19 cellular contexts compared by ENCODE assay signal in genomic region chr10:74263996-74264395, GRCh38.
DNase-seq lines count a peak whose midpoint lies in the region; ATAC-seq, FAIRE-seq and TF ChIP-seq lines count a peak whose summit lies in the region.
"Had no signal": no experiment of that assay in that cellular context is flagged by ENCODE, and none has a peak within 500 bp of the region (broad histone marks: within the 10 kb centered on the region; RNA-seq: fewer than 3 reads in every experiment).

No MANE protein-coding gene starts in this region.

- H4K20me1 ChIP-seq in GM12878 (ENCODE audit: control insufficient read depth, insufficient read depth) = no peaks in the 10 kb centered on the region

- H3K27me3 Mint-ChIP-seq in activated CD4-positive, alpha-beta T cell treated with anti-CD3 and anti-CD28 coated beads for 36 hours = no peaks in the 10 kb centered on the region
- no peaks in the 10 kb centered on the region for H3K27me3 Mint-ChIP-seq in stimulated activated naive CD8-positive, alpha-beta T cell treated with anti-CD3 and anti-CD28 coated beads, Interleukin-15, amount 100 ng/mL, for 72 hours
- H3K27me3 Mint-ChIP-seq: CD4-positive, alpha-beta memory T cell had no signal

- H3K4me3 Mint-ChIP-seq in activated CD4-positive, alpha-beta T cell treated with anti-CD3 and anti-CD28 coated beads for 36 hours = no peak overlapping the region
- H3K4me3 Mint-ChIP-seq in stimulated activated naive CD8-positive, alpha-beta T cell treated with anti-CD3 and anti-CD28 coated beads, Interleukin-15, amount 100 ng/mL, for 72 hours = no peak overlapping the region
- H3K4me3 Mint-ChIP-seq: CD4-positive, alpha-beta memory T cell; HFFc6 had no signal

- POLR2A ChIA-PET in activated CD4-positive, alpha-beta T cell treated with anti-CD3 and anti-CD28 coated beads for 36 hours (lab: Charles Lee) = no interaction called here
- POLR2A ChIA-PET in GM12878 (lab: Charles Lee) = no interaction called here

- H3K4me1 Mint-ChIP-seq in activated CD4-positive, alpha-beta T cell treated with anti-CD3 and anti-CD28 coated beads for 36 hours = peaks cover 17% of the 10 kb centered on the region
- peaks cover 27% of the 10 kb centered on the region for H3K4me1 Mint-ChIP-seq in stimulated activated naive CD8-positive, alpha-beta T cell treated with anti-CD3 and anti-CD28 coated beads, Interleukin-15, amount 100 ng/mL, for 72 hours

- TF ChIP-seq POLR2A in GM12878 (IDR thresholded peaks at IDR 0.05; ENCODE audit: low read depth, low read length) = no peak

- peak; percentile 7 for FAIRE-seq in GM12878 (lab: Jason Lieb, UNC)
- FAIRE-seq: A549 had no signal

- TF ChIP-seq EP300 in GM12878 (IDR thresholded peaks at IDR 0.05; ENCODE audit: borderline replicate concordance in 1 of 2, control insufficient read depth in 1 of 2, low read depth in 2 of 2, low read length in 2 of 2) = no peak

- TF ChIP-seq CTCF in GM12878 (IDR thresholded peaks at IDR 0.05 in 2 of 3, conservative IDR thresholded peaks at IDR 0.05 in 1 of 3; ENCODE audit: control insufficient read depth in 2 of 3, extremely low read depth in 1 of 3, insufficient read depth in 1 of 3, low read depth in 3 of 3, low read length in 3 of 3) = no peak

- intact Hi-C loops in activated CD4-positive, alpha-beta T cell treated with anti-CD3 and anti-CD28 coated beads for 36 hours (cut with DNase I, micrococcal nuclease) = loop anchor here (5.0 to 10.0 kb wide), 2 partner anchors 473 to 561 kb away; partner anchors contain the start of gene KAT6B (in 1 of the 2)
- intact Hi-C loops in GM12878 (cut with micrococcal nuclease; ENCODE audit: unreplicated experiment) = loop anchor here (10.0 kb wide), 1 partner anchor 631 kb away; no protein-coding TSS in a partner anchor

- H3K4me3 ChIP-seq in GM12878 = no peak overlapping the region
- H3K4me3 ChIP-seq: A549, GM23248 had no signal

- no peak overlapping the region for H3K27ac Mint-ChIP-seq in activated CD4-positive, alpha-beta T cell treated with anti-CD3 and anti-CD28 coated beads for 36 hours
- H3K27ac Mint-ChIP-seq in stimulated activated naive CD8-positive, alpha-beta T cell treated with anti-CD3 and anti-CD28 coated beads, Interleukin-15, amount 100 ng/mL, for 72 hours = no peak overlapping the region
- H3K27ac Mint-ChIP-seq: CD4-positive, alpha-beta memory T cell; HFFc6 had no signal

- no peak for TF ChIP-seq RAD21 in GM12878 (IDR thresholded peaks at IDR 0.05; ENCODE audit: insufficient read depth, low read depth, low read length)

- H3K9me3 Mint-ChIP-seq in activated CD4-positive, alpha-beta T cell treated with anti-CD3 and anti-CD28 coated beads for 36 hours (ENCODE audit: low read depth) = no peaks in the 10 kb centered on the region
- H3K9me3 Mint-ChIP-seq in stimulated activated naive CD8-positive, alpha-beta T cell treated with anti-CD3 and anti-CD28 coated beads, Interleukin-15, amount 100 ng/mL, for 72 hours = no peaks in the 10 kb centered on the region
- H3K9me3 Mint-ChIP-seq: CD4-positive, alpha-beta memory T cell; HFFc6 had no signal

- H3K36me3 ChIP-seq in GM12878 (ENCODE audit: control insufficient read depth in 2 of 2, insufficient read depth in 2 of 2, low read length in 1 of 2) = no peaks in the 10 kb centered on the region

- H3K4me1 ChIP-seq in GM12878 (ENCODE audit: control insufficient read depth, insufficient read depth, low read length) = no peaks in the 10 kb centered on the region
- H3K4me1 ChIP-seq: A549 had no signal

- peaks cover 1% of the 10 kb centered on the region for H3K79me2 ChIP-seq in GM12878 (ENCODE audit: control insufficient read depth, insufficient read depth, low read length)

- RAD21 ChIA-PET in GM12878 (lab: Charles Lee; ENCODE audit: unreplicated experiment) = interaction anchor here (1.3 kb wide), 1 partner anchor 475 kb away, joined by 4 read pairs; no protein-coding TSS in a partner anchor

- H3K9me3 ChIP-seq in GM12878 (replicated peaks; ENCODE audit: control insufficient read depth, insufficient read depth, low read length) = no peaks in the 10 kb centered on the region
- H3K9me3 ChIP-seq: A549 had no signal

- H3K4me2 ChIP-seq in GM12878 (ENCODE audit: control insufficient read depth, insufficient read depth) = no peak overlapping the region
- H3K4me2 ChIP-seq: A549 had no signal

- H3K36me3 Mint-ChIP-seq in activated CD4-positive, alpha-beta T cell treated with anti-CD3 and anti-CD28 coated beads for 36 hours (ENCODE audit: low read depth) = peaks cover 4% of the 10 kb centered on the region
- H3K36me3 Mint-ChIP-seq: CD4-positive, alpha-beta memory T cell had no signal

- in situ Hi-C loops in GM12878 (cut with MboI) = loop anchor here (10.0 to 25.0 kb wide), 2 partner anchors 473 to 971 kb away; partner anchors contain the start of gene COMTD1

- no peak overlapping the region for H3K9ac ChIP-seq in GM12878 (ENCODE audit: control insufficient read depth, insufficient read depth, low read length)
- H3K9ac ChIP-seq: GM23248 had no signal

- H3K27ac ChIP-seq in GM12878 (ENCODE audit: control insufficient read depth, insufficient read depth) = no peak overlapping the region
- H3K27ac ChIP-seq: 22Rv1, A549, C4-2B, GM23248, HL-60 had no signal

- DNase-seq in activated CD4-positive, alpha-beta T cell treated with anti-CD3 and anti-CD28 coated beads for 36 hours = peak; percentile 18
- DNase-seq in activated CD4-positive, alpha-beta T cell treated with anti-CD3 and anti-CD28 coated beads for 48 hours = no peak
- DNase-seq in stimulated activated naive CD8-positive, alpha-beta T cell treated with anti-CD3 and anti-CD28 coated beads, Interleukin-15, Interleukin-2, amounts not matched to agents 100 U/mL and 50 U/mL, for 24 hours = no peak
- DNase-seq in stimulated activated naive CD8-positive, alpha-beta T cell treated with anti-CD3 and anti-CD28 coated beads, Interleukin-15, amount 100 ng/mL, for 72 hours = no peak
- DNase-seq in GM12878 (ENCODE audit: low read depth, low spot score) (no peak), GM19240 (ENCODE audit: insufficient read length, low spot score) (no peak)
- DNase-seq: AML-193; Calu3; CD4-positive, alpha-beta memory T cell; DMS79 treated with DMSO at 0.1 percent for 48 hours; GF-D8; GM23248; HCEC 1CT; HFFc6 had no signal

- no peaks in the 10 kb centered on the region for H3K27me3 ChIP-seq in GM12878 (replicated peaks in 1 of 2; ENCODE audit: control insufficient read depth in 2 of 2, insufficient read depth in 2 of 2, low read length in 1 of 2)

- CTCF ChIA-PET in activated CD4-positive, alpha-beta T cell treated with anti-CD3 and anti-CD28 coated beads for 36 hours (lab: Charles Lee) = no interaction called here
- CTCF ChIA-PET in GM12878 (lab: Yijun Ruan, JAX) = interaction anchor here (1.0 to 1.2 kb wide), 2 partner anchors 20 to 834 kb away, joined by 3 to 5 read pairs; no protein-coding TSS in a partner anchor

- SMC1A ChIA-PET in GM12878 (lab: Charles Lee; ENCODE audit: uncharacterized antibody, unreplicated experiment) = interaction anchor here (2.3 to 4.6 kb wide), 2 partner anchors 20 to 757 kb away, joined by 6 to 24 read pairs; no protein-coding TSS in a partner anchor

- no TSS peak for BruUV-seq in GM12878 (replicated peaks; lab: Mats Ljungman, UMichigan)

- no peak for ATAC-seq in activated CD4-positive, alpha-beta T cell treated with anti-CD3 and anti-CD28 coated beads for 36 hours
- ATAC-seq in stimulated activated naive CD8-positive, alpha-beta T cell treated with anti-CD3 and anti-CD28 coated beads, Interleukin-15, Interleukin-2, amounts not matched to agents 100 U/mL and 50 U/mL, for 24 hours = peak; percentile 60
- no peak for ATAC-seq in stimulated activated naive CD8-positive, alpha-beta T cell treated with anti-CD3 and anti-CD28 coated beads, Interleukin-15, amount 100 ng/mL, for 72 hours
- ATAC-seq in GM12878 = no peak
- no peak for ATAC-seq in GM21515 (IDR thresholded peaks at IDR 0.05; ENCODE audit: unreplicated experiment)
- ATAC-seq: A549 had no signal

- H2AFZ ChIP-seq in GM12878 (ENCODE audit: control insufficient read depth, low read depth, low read length) = no peak overlapping the region
- H2AFZ ChIP-seq: GM23248 had no signal

TF ChIP-seq in GM12878, 131 proteins besides CTCF, POLR2A, EP300 and RAD21 (continues in another document):
- TF ChIP-seq, protein P1, sequence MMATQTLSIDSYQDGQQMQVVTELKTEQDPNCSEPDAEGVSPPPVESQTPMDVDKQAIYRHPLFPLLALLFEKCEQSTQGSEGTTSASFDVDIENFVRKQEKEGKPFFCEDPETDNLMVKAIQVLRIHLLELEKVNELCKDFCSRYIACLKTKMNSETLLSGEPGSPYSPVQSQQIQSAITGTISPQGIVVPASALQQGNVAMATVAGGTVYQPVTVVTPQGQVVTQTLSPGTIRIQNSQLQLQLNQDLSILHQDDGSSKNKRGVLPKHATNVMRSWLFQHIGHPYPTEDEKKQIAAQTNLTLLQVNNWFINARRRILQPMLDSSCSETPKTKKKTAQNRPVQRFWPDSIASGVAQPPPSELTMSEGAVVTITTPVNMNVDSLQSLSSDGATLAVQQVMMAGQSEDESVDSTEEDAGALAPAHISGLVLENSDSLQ (IDR thresholded peaks at IDR 0.05) = no peak
- TF ChIP-seq, protein P2, sequence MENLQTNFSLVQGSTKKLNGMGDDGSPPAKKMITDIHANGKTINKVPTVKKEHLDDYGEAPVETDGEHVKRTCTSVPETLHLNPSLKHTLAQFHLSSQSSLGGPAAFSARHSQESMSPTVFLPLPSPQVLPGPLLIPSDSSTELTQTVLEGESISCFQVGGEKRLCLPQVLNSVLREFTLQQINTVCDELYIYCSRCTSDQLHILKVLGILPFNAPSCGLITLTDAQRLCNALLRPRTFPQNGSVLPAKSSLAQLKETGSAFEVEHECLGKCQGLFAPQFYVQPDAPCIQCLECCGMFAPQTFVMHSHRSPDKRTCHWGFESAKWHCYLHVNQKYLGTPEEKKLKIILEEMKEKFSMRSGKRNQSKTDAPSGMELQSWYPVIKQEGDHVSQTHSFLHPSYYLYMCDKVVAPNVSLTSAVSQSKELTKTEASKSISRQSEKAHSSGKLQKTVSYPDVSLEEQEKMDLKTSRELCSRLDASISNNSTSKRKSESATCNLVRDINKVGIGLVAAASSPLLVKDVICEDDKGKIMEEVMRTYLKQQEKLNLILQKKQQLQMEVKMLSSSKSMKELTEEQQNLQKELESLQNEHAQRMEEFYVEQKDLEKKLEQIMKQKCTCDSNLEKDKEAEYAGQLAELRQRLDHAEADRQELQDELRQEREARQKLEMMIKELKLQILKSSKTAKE (IDR thresholded peaks at IDR 0.05; ENCODE audit: low read depth, poor library complexity, severe bottlenecking) = no peak
- TF ChIP-seq RCOR1 (conservative IDR thresholded peaks at IDR 0.05; ENCODE audit: low read depth, low read length) (no peak), ZSCAN29 (IDR thresholded peaks at IDR 0.05) (no peak), E2F4 (IDR thresholded peaks at IDR 0.05; ENCODE audit: low read depth, low read length) (no peak)
